9 cellular contexts compared by ENCODE assay signal in the genomic region with DNA sequence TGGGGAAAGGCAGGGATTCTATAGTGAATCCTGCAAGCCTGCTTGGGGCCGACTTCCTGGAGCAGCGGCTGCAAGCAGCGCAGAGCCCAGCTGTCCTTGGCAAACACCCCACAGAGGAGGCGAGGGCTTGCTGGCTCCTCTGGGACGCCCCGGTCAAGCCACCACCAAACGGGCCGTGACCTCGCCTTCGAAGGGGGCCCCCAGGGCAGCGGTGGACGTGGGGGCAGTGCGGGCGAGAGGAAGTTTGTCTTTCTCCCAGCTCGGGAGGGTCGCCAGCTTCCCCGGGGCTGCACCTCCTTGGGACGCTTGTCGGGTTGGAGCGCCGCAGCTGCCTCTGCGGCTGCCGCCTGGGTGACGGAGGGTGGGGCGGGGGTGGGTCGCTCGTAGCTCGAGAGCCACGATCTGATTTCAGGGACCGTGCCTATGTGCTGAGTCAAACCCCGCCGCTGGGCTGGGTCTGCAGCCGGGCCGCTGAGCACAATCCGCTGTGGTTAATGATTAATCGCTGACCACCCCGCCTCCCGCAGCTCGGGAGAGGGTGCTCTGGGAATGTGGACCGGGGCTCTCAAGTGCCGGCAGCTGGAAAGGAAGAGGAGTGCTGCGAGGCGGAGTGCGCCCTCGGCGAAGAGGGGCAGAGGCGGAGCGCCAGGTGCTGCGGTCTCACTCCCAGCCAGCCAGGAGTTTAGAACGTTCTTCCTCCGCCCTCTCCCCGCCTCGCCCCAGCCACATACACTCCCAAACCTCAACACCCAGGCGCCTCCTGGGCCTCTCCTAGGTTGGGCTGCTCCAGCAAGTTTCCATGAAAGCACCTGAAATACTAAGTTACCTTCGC. TPM values are rescaled to one million over a fixed set of nuclear protein-coding genes. Genes with fewer than 3 reads are reported as not detected.
DNase-seq lines count a peak whose midpoint lies in the region; ATAC-seq and TF ChIP-seq lines count a peak whose summit lies in the region.
"Had no signal": no experiment of that assay in that cellular context is flagged by ENCODE, and none has a peak within 500 bp of the region (broad histone marks: within the 10 kb centered on the region; RNA-seq: fewer than 3 reads in every experiment).

A gene (plus strand): TSS at position 726 of the 832 bp plus-strand sequence.

- no peaks in the 10 kb centered on the region for H3K9me2 ChIP-seq in neural cell (ENCODE audit: insufficient read depth, low read length)

- H3K9ac ChIP-seq in neural cell (ENCODE audit: low read length), result peak within 1 kb of the TSS; percentile 39

- TF ChIP-seq RAD21 in neural cell (conservative IDR thresholded peaks at IDR 0.05), result no peak

- H3K36me3 ChIP-seq in SJSA1, result no peaks in the 10 kb centered on the region
- H3K36me3 ChIP-seq in neural cell (ENCODE audit: insufficient read depth, low read length), result no peaks in the 10 kb centered on the region

- TF ChIP-seq CTCF in fibroblast of villous mesenchyme (IDR thresholded peaks at IDR 0.05; ENCODE audit: insufficient read depth, low read depth, low read length) (no peak), neural cell (IDR thresholded peaks at IDR 0.05; ENCODE audit: poor library complexity, severe bottlenecking) (no peak)

- no peaks in the 10 kb centered on the region for H3K79me2 ChIP-seq in neural cell (replicated peaks; ENCODE audit: insufficient read depth, low read length)

- peak; percentile 95 for DNase-seq in AG20443 (ENCODE audit: low spot score)
- peak; percentile 87 for DNase-seq in HuH-7 (ENCODE audit: low spot score)
- peak; percentile 97 to 98 for DNase-seq in SJSA1 (ENCODE audit: low read depth in 1 of 2, low spot score in 2 of 2)
- peak; percentile 95 for DNase-seq in fibroblast of villous mesenchyme (ENCODE audit: low read depth)
- no peak for DNase-seq in activated CD8-positive, alpha-beta memory T cell treated with anti-CD3 and anti-CD28 coated beads, Interleukin-2, amount 50 U/mL, for 4 hours
- no peak for DNase-seq in NCI-H1930 (lab: John Stamatoyannopoulos, UW)

- H4K20me1 ChIP-seq in neural cell (ENCODE audit: insufficient read depth), result no peaks in the 10 kb centered on the region

- no peaks in the 10 kb centered on the region for H3F3A ChIP-seq in neural cell (ENCODE audit: insufficient read depth, low read length, poor library complexity, severe bottlenecking)

- no peak for TF ChIP-seq EP300 in neural cell (conservative IDR thresholded peaks at IDR 0.05; ENCODE audit: poor library complexity, severe bottlenecking)

- H3K4me3 ChIP-seq in SJSA1 (peak within 1 kb of the TSS; percentile 50), fibroblast of villous mesenchyme (ENCODE audit: low read depth, low read length) (peak within 1 kb of the TSS; percentile 67), neural cell (ENCODE audit: low read length) (peak within 1 kb of the TSS; percentile 61)

- no peak within 1 kb of the TSS for H3K4me2 ChIP-seq in neural cell (ENCODE audit: low read length)

- H3K9me3 ChIP-seq in SJSA1 (replicated peaks) (no peaks in the 10 kb centered on the region), neural cell (ENCODE audit: low read length) (no peaks in the 10 kb centered on the region)

- H3K27me3 ChIP-seq in SJSA1 (replicated peaks), result no peaks in the 10 kb centered on the region
- peaks cover 7% of the 10 kb centered on the region for H3K27me3 ChIP-seq in neural cell (ENCODE audit: insufficient read depth, low read depth, low read length)

- H3K4me1 ChIP-seq in SJSA1 (replicated peaks), result peaks cover 33% of the 10 kb centered on the region

- peak within 1 kb of the TSS; percentile 91 for H3K27ac ChIP-seq in SJSA1
- no peak within 1 kb of the TSS for H3K27ac ChIP-seq in neural cell (ENCODE audit: low read length)

- ATAC-seq in GM18520 (IDR thresholded peaks at IDR 0.05; ENCODE audit: unreplicated experiment), result no peak

- H2AFZ ChIP-seq in neural cell (ENCODE audit: low read depth, low read length), result no peak within 1 kb of the TSS

TF ChIP-seq in neural cell, 6 proteins besides CTCF, POLR2A, EP300 and RAD21:
- TF ChIP-seq MXI1 (conservative IDR thresholded peaks at IDR 0.05; ENCODE audit: poor library complexity, severe bottlenecking), result no peak
- TF ChIP-seq SMC3 (conservative IDR thresholded peaks at IDR 0.05; ENCODE audit: poor library complexity), result no peak

RNA-seq across cellular contexts. Expression of the gene that starts here (rescaled TPM):
- total RNA-seq in SJSA1 (2014; rRNA removed; shearing (Covaris generic)), result 2.1 and 2.6 TPM in 2 replicates
- total RNA-seq in fibroblast of villous mesenchyme, result 3.2 and 5.6 TPM in 2 replicates
- 0.90 and 1.1 TPM in 2 replicates for polyA plus RNA-seq in neural cell
- polyA minus RNA-seq in neural cell, result 0.93 and 1.2 TPM in 2 replicates
- total RNA-seq: dermis microvascular lymphatic vessel endothelial cell had no signal

Comparison
In these comparisons a context has a peak if more than half of its experiments do, and no peak if none do; other contexts are left out.
1. DNase-seq: peak in AG20443 (single experiment), HuH-7 (single experiment), SJSA1 (2 of 2) and fibroblast of villous mesenchyme (single experiment); none in activated CD8-positive, alpha-beta memory T cell treated with anti-CD3 and anti-CD28 coated beads, Interleukin-2, amount 50 U/mL, for 4 hours (single experiment) and NCI-H1930 (0 of 2).
2. Peak in every context shown above with its lines, with median percentiles within 50 percentile points of each other: H3K4me3 ChIP-seq.